8 cellular contexts compared by ENCODE assay signal in genomic region chr11:118996926-118997626, GRCh38. TPM values are rescaled to one million over a fixed set of nuclear protein-coding genes. Genes with fewer than 3 reads are reported as not detected.
DNase-seq lines count a peak whose midpoint lies in the region; ATAC-seq and TF ChIP-seq lines count a peak whose summit lies in the region.

No MANE protein-coding gene starts in this region.

- DNase-seq in T-helper 17 cell (peak in 1 of 3 donors; percentile 18), NCI-H524 (lab: John Stamatoyannopoulos, UW) (no peak)
- DNase-seq in central memory CD8-positive, alpha-beta T cell (ENCODE audit: low spot score in 2 of 2) = peak in 1 of 2 donors; percentile 15
- DNase-seq in stimulated activated naive CD8-positive, alpha-beta T cell treated with anti-CD3 and anti-CD28 coated beads, Interleukin-15, Interleukin-2, amounts not matched to agents 100 U/mL and 50 U/mL, for 24 hours = peak; percentile 47

- H3K27me3 ChIP-seq in ACC112 (ENCODE audit: insufficient read depth, low read length) (no peaks in the 10 kb centered on the region), liver (ENCODE audit: control insufficient read depth in 4 of 4, insufficient read depth in 4 of 4, low read length in 3 of 4) (no peaks in the 10 kb centered on the region)

- H3K9me3 Mint-ChIP-seq in central memory CD8-positive, alpha-beta T cell = no peaks in the 10 kb centered on the region

- H3K4me1 ChIP-seq in ACC112 (ENCODE audit: control insufficient read depth, insufficient read depth, low read length, unreplicated experiment) (peaks cover 24% of the 10 kb centered on the region), liver (ENCODE audit: control insufficient read depth in 4 of 4, insufficient read depth in 4 of 4, low read length in 3 of 4) (peaks cover 1 to 21% (median 20%) of the 10 kb centered on the region in 4 donors)

- 32% methylated on average over 22 of the region's 22 CpGs for WGBS in liver

- H3K79me2 ChIP-seq in ACC112 (ENCODE audit: control insufficient read depth, insufficient read depth, low read length, unreplicated experiment) = peaks cover 27% of the 10 kb centered on the region

- H2AFZ ChIP-seq in ACC112 (ENCODE audit: low read length, unreplicated experiment) = peak overlapping the region; percentile 77

- peak overlapping the region in 1 of 2 donors; percentile 75 for H3K9ac ChIP-seq in liver (ENCODE audit: low read depth in 1 of 2, low read length in 2 of 2)

- H3K4me1 Mint-ChIP-seq in T-helper 17 cell = peaks cover 22% of the 10 kb centered on the region
- peaks cover 34% of the 10 kb centered on the region for H3K4me1 Mint-ChIP-seq in central memory CD8-positive, alpha-beta T cell

- no peaks in the 10 kb centered on the region for H3K27me3 Mint-ChIP-seq in T-helper 17 cell
- H3K27me3 Mint-ChIP-seq in central memory CD8-positive, alpha-beta T cell = no peaks in the 10 kb centered on the region

- no peak for TF ChIP-seq CTCF in liver (IDR thresholded peaks at IDR 0.05; ENCODE audit: low read depth, low read length, missing input control)

- no peak for TF ChIP-seq RAD21 in liver (IDR thresholded peaks at IDR 0.05)

- H3K27ac Mint-ChIP-seq in T-helper 17 cell = peak overlapping the region; percentile 98
- H3K27ac Mint-ChIP-seq in central memory CD8-positive, alpha-beta T cell (ENCODE audit: low read depth) = peak overlapping the region; percentile 96

- H3K4me3 ChIP-seq in ACC112 (ENCODE audit: low read depth, low read length) = peak overlapping the region; percentile 88
- peak overlapping the region; percentile 91 to 95 (median 93) for H3K4me3 ChIP-seq in liver (ENCODE audit: low read depth in 1 of 3, low read length in 3 of 3)

- H3K36me3 ChIP-seq in ACC112 (ENCODE audit: insufficient read depth, low read length) = peaks cover 10% of the 10 kb centered on the region
- H3K36me3 ChIP-seq in liver (ENCODE audit: control insufficient read depth in 4 of 4, insufficient read depth in 3 of 4, low read depth in 1 of 4, low read length in 3 of 4) = peaks cover 0 to 9% (median 7%) of the 10 kb centered on the region in 4 donors

- H3K27ac ChIP-seq in ACC112 (ENCODE audit: low read depth, low read length) = peak overlapping the region; percentile 15
- peak overlapping the region; percentile 26 to 46 for H3K27ac ChIP-seq in liver (ENCODE audit: low read depth in 1 of 2, low read length in 2 of 2)

- ATAC-seq in GM18511 (IDR thresholded peaks at IDR 0.05; ENCODE audit: unreplicated experiment) (peak; percentile 34), HG03354 (IDR thresholded peaks at IDR 0.05; ENCODE audit: poor library complexity, severe bottlenecking, unreplicated experiment) (peak; percentile 14), T-helper 17 cell (peak; percentile 34)
- peak; percentile 33 for ATAC-seq in central memory CD8-positive, alpha-beta T cell (replicated peaks; ENCODE audit: extremely low read depth, poor library complexity, severe bottlenecking)
- ATAC-seq in stimulated activated naive CD8-positive, alpha-beta T cell treated with anti-CD3 and anti-CD28 coated beads, Interleukin-15, Interleukin-2, amounts not matched to agents 100 U/mL and 50 U/mL, for 24 hours = peak; percentile 47

- peak overlapping the region; percentile 98 for H3K4me3 Mint-ChIP-seq in T-helper 17 cell
- peak overlapping the region; percentile 96 for H3K4me3 Mint-ChIP-seq in central memory CD8-positive, alpha-beta T cell

- H3K9me3 ChIP-seq in T-helper 17 cell (ENCODE audit: control insufficient read depth, low read length, poor library complexity, severe bottlenecking) (no peaks in the 10 kb centered on the region), liver (ENCODE audit: control insufficient read depth in 4 of 4, low read length in 3 of 4) (no peaks in the 10 kb centered on the region)

- H3K36me3 Mint-ChIP-seq in T-helper 17 cell (ENCODE audit: low read depth) = peaks cover 4% of the 10 kb centered on the region
- peaks cover 33% of the 10 kb centered on the region for H3K36me3 Mint-ChIP-seq in central memory CD8-positive, alpha-beta T cell (ENCODE audit: insufficient read depth)

TF ChIP-seq in liver, 16 proteins besides CTCF, POLR2A, EP300 and RAD21:
- TF ChIP-seq HNF4A (conservative IDR thresholded peaks at IDR 0.05) (no peak), JUND (IDR thresholded peaks at IDR 0.05) (no peak), YY1 (IDR thresholded peaks at IDR 0.05) (no peak), EGR1 (IDR thresholded peaks at IDR 0.05; ENCODE audit: low read depth in 2 of 2) (no peak), MAX (IDR thresholded peaks at IDR 0.05) (no peak), FOXA2 (IDR thresholded peaks at IDR 0.05) (no peak), RXRA (IDR thresholded peaks at IDR 0.05) (no peak), REST (IDR thresholded peaks at IDR 0.05) (no peak), TAF1 (conservative IDR thresholded peaks at IDR 0.05) (no peak)
- TF ChIP-seq, protein P1, sequence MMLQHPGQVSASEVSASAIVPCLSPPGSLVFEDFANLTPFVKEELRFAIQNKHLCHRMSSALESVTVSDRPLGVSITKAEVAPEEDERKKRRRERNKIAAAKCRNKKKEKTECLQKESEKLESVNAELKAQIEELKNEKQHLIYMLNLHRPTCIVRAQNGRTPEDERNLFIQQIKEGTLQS (IDR thresholded peaks at IDR 0.05) = no peak

RNA-seq across cellular contexts. Expression of gene CENATAC, which starts 0.9 kb away (rescaled TPM):
- total RNA-seq in T-helper 17 cell (100 to 1,000 TPM; 116 TPM), liver (10 to 100 TPM; 12.0 to 33.6 TPM)
- polyA plus RNA-seq in liver = 10 to 100 TPM in 1 of 2 donors, 1 to 10 TPM in 1; 6.0 to 14.5 TPM

RNA-seq across cellular contexts. Expression of gene RPS25, which starts 21.1 kb away (rescaled TPM):
- total RNA-seq in T-helper 17 cell = 1,000 to 10,000 TPM; 2,323 to 2,414 TPM
- 100 to 1,000 TPM; 228 to 294 TPM for total RNA-seq in liver
- 100 to 1,000 TPM; 477 to 499 TPM for polyA plus RNA-seq in liver

RNA-seq across cellular contexts. Expression of gene TRAPPC4, which starts 21.5 kb away (rescaled TPM):
- total RNA-seq in T-helper 17 cell = 10 to 100 TPM; 62.4 to 69.5 TPM
- 10 to 100 TPM; 32.8 to 35.7 TPM for total RNA-seq in liver
- polyA plus RNA-seq in liver = 10 to 100 TPM; 21.1 to 32.1 TPM

RNA-seq across cellular contexts. Expression of gene FOXR1, which starts 25.5 kb away (rescaled TPM):
- total RNA-seq in T-helper 17 cell (not detected), liver (not detected)
- not detected for polyA plus RNA-seq in liver

RNA-seq across cellular contexts. Expression of gene SLC37A4, which starts 33.6 kb away (rescaled TPM):
- total RNA-seq in T-helper 17 cell (10 to 100 TPM in 1 of 2 donors, 1 to 10 TPM in 1; 9.0 to 11.0 TPM), liver (100 to 1,000 TPM in 1 of 2 donors, 10 to 100 TPM in 1; 62.7 to 184 TPM)
- 10 to 100 TPM; 93.8 to 98.7 TPM for polyA plus RNA-seq in liver

Comparison
In these comparisons a context has a peak if more than half of its experiments do, and no peak if none do; other contexts are left out.
1. RNA of gene RPS25, which starts 21.1 kb away (total RNA-seq): 2,323 to 2,414 TPM in T-helper 17 cell; 228 to 294 TPM in liver; every median in the first group is over 4 times any median in the second.
2. Peak in every context shown above with its lines, with median percentiles within 50 percentile points of each other: ATAC-seq.